In the genomic region with DNA sequence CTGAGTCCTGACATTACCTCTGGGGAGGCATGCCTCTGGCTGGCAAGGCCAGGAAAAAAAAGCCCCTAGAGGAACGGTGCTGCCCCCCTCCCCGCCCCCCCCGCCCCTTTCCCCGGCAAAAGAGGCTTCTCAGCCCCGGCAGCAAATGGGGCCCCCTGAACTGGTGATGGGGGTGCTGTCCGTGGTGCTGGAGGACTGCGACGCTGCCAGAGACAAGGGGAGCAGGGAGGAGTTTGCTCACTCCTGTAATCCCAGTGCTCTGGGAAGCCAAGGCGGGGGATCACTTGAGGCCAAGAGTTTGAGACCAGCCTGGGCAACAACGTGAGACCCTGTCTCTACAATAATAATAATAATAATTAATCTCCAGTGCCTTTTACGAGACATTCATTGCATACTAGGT, we compare ENCODE assay signal across 9 cellular contexts. TPM values are rescaled to one million over a fixed set of nuclear protein-coding genes. Genes with fewer than 3 reads are reported as not detected.
DNase-seq lines count a peak whose midpoint lies in the region; ATAC-seq and TF ChIP-seq lines count a peak whose summit lies in the region.
"Had no signal": no experiment of that assay in that cellular context is flagged by ENCODE, and none has a peak within 500 bp of the region (broad histone marks: within the 10 kb centered on the region; RNA-seq: fewer than 3 reads in every experiment).

No MANE protein-coding gene starts in this region.

- H3K9ac ChIP-seq in DND-41 (ENCODE audit: low read depth, low read length) = no peak overlapping the region

- TF ChIP-seq CTCF in DND-41 (IDR thresholded peaks at IDR 0.05; ENCODE audit: borderline replicate concordance, extremely low read depth, low read length, poor library complexity, severe bottlenecking) = no peak
- TF ChIP-seq CTCF in coronary artery (IDR thresholded peaks at IDR 0.05) = no peak

- H3K9me3 ChIP-seq in DND-41 (ENCODE audit: insufficient read depth, low read length, severe bottlenecking) = no peaks in the 10 kb centered on the region

- ATAC-seq in DND-41 (ENCODE audit: insufficient read depth, low read depth) = peak; percentile 98
- ATAC-seq in GM21723 (IDR thresholded peaks at IDR 0.05; ENCODE audit: unreplicated experiment) = no peak
- ATAC-seq in HG02973 (IDR thresholded peaks at IDR 0.05; ENCODE audit: unreplicated experiment) = no peak
- ATAC-seq: Panc1 had no signal

- H3K27ac ChIP-seq in DND-41 (ENCODE audit: low read length) (no peak overlapping the region), coronary artery (no peak overlapping the region)

- DNase-seq in DND-41 (peak; percentile 76), M059J (ENCODE audit: low read depth) (peak; percentile 36), iris pigment epithelial cell (ENCODE audit: low read depth) (peak; percentile 23), DMS53 (lab: John Stamatoyannopoulos, UW) (no peak), coronary artery (ENCODE audit: low spot score) (no peak)
- DNase-seq in activated T-cell treated with anti-CD3 and anti-CD28 coated beads, Interleukin-2, amount 50 U/mL, for 1 hour = peak; percentile 37

- 0 out of 2 replicates have a peak, but pooled peaks cover 6% of the 10 kb centered on the region for H4K20me1 ChIP-seq in DND-41 (ENCODE audit: insufficient read depth, low read length)

- no peaks in the 10 kb centered on the region for H3K27me3 ChIP-seq in DND-41 (ENCODE audit: insufficient read depth, low read length, poor library complexity)

- no peak overlapping the region for H2AFZ ChIP-seq in DND-41 (ENCODE audit: low read depth, low read length)

- H3K36me3 ChIP-seq in DND-41 (ENCODE audit: insufficient read depth, low read length) = no peaks in the 10 kb centered on the region

- no peak overlapping the region for H3K4me2 ChIP-seq in DND-41 (ENCODE audit: insufficient read depth, low read length)

- H3K4me3 ChIP-seq in DND-41 (ENCODE audit: low read depth in 1 of 2, low read length in 2 of 2) (no peak overlapping the region), coronary artery (no peak overlapping the region)

- no peaks in the 10 kb centered on the region for H3K4me1 ChIP-seq in DND-41 (ENCODE audit: insufficient read depth, low read length)

- H3K79me2 ChIP-seq in DND-41 (ENCODE audit: insufficient read depth, low read length) = no peaks in the 10 kb centered on the region

RNA-seq across cellular contexts. Expression of gene SRRM3, which starts 23.7 kb away (rescaled TPM):
- total RNA-seq in M059J (2014; rRNA removed; shearing (Covaris generic)) = 0.27 and 0.39 TPM in 2 replicates

Comparison
In these comparisons a context has a peak if more than half of its experiments do, and no peak if none do; other contexts are left out.
1. DNase-seq: peak in DND-41 (single experiment), M059J (single experiment), activated T-cell treated with anti-CD3 and anti-CD28 coated beads, Interleukin-2, amount 50 U/mL, for 1 hour (single experiment) and iris pigment epithelial cell (single experiment); none in DMS53 (single experiment) and coronary artery (single experiment).